1 cellular context compared by ENCODE assay signal in the genomic region with DNA sequence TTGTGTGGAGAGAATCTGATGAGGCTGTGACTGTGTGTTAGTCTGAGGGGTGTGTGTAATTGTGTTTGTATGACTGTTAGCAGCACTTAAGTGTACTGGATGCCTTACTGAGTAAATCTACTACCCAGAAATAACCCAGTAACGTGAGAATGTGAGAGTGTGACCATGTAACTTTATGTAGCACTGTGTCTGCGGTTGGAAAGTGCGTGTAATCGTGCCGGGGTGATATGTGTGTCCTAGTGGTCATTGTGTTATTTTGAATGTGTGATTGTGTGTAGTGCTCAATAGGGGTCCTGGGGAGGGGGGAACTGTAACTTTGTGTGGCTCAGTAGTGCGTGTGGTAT.
TF ChIP-seq lines count a peak whose summit lies in the region.

No MANE protein-coding gene starts in this region.

TF ChIP-seq in HEK293, 187 proteins besides CTCF, POLR2A, EP300 and RAD21 (continued from another document):
- TF ChIP-seq, protein P1, sequence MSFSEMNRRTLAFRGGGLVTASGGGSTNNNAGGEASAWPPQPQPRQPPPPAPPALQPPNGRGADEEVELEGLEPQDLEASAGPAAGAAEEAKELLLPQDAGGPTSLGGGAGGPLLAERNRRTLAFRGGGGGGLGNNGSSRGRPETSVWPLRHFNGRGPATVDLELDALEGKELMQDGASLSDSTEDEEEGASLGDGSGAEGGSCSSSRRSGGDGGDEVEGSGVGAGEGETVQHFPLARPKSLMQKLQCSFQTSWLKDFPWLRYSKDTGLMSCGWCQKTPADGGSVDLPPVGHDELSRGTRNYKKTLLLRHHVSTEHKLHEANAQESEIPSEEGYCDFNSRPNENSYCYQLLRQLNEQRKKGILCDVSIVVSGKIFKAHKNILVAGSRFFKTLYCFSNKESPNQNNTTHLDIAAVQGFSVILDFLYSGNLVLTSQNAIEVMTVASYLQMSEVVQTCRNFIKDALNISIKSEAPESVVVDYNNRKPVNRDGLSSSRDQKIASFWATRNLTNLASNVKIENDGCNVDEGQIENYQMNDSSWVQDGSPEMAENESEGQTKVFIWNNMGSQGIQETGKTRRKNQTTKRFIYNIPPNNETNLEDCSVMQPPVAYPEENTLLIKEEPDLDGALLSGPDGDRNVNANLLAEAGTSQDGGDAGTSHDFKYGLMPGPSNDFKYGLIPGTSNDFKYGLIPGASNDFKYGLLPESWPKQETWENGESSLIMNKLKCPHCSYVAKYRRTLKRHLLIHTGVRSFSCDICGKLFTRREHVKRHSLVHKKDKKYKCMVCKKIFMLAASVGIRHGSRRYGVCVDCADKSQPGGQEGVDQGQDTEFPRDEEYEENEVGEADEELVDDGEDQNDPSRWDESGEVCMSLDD (tag by site-specific recombination; IDR thresholded peaks at IDR 0.05), result peak; percentile 11; the same call in 1 of the 2 replicates
- TF ChIP-seq REPIN1 (tag by site-specific recombination; IDR thresholded peaks at IDR 0.05; ENCODE audit: low read depth) (no peak), ZBTB7A (tag by site-specific recombination; IDR thresholded peaks at IDR 0.05; ENCODE audit: low read depth) (no peak), ZBTB17 (tag by site-specific recombination; IDR thresholded peaks at IDR 0.05) (no peak), ZNF169 (tag by site-specific recombination; IDR thresholded peaks at IDR 0.05) (no peak), MYNN (tag by site-specific recombination; IDR thresholded peaks at IDR 0.05; ENCODE audit: borderline replicate concordance) (no peak), ZNF121 (tag by site-specific recombination; IDR thresholded peaks at IDR 0.05) (no peak), ZNF561 (tag by site-specific recombination; IDR thresholded peaks at IDR 0.05; ENCODE audit: borderline replicate concordance) (no peak), ZNF624 (tag by site-specific recombination; IDR thresholded peaks at IDR 0.05) (no peak), GLIS2 (tag by site-specific recombination; IDR thresholded peaks at IDR 0.05) (no peak), ZNF654 (tag by site-specific recombination; IDR thresholded peaks at IDR 0.05; ENCODE audit: low read depth) (no peak), EGR2 (tag by site-specific recombination; IDR thresholded peaks at IDR 0.05; ENCODE audit: low read depth) (no peak), ZBTB48 (tag by site-specific recombination; IDR thresholded peaks at IDR 0.05) (0 out of 2 replicates have a peak, but pooled peaks have one; percentile 3), ZNF501 (tag by site-specific recombination; IDR thresholded peaks at IDR 0.05) (no peak), ZNF670 (tag by site-specific recombination; IDR thresholded peaks at IDR 0.05; ENCODE audit: low read depth) (peak; percentile 2; the same call in 1 of the 2 replicates), ZBTB21 (tag by site-specific recombination; IDR thresholded peaks at IDR 0.05) (no peak), ZNF677 (tag by site-specific recombination; IDR thresholded peaks at IDR 0.05) (no peak), ZNF239 (tag by site-specific recombination; IDR thresholded peaks at IDR 0.05) (no peak)
- TF ChIP-seq, protein P2, sequence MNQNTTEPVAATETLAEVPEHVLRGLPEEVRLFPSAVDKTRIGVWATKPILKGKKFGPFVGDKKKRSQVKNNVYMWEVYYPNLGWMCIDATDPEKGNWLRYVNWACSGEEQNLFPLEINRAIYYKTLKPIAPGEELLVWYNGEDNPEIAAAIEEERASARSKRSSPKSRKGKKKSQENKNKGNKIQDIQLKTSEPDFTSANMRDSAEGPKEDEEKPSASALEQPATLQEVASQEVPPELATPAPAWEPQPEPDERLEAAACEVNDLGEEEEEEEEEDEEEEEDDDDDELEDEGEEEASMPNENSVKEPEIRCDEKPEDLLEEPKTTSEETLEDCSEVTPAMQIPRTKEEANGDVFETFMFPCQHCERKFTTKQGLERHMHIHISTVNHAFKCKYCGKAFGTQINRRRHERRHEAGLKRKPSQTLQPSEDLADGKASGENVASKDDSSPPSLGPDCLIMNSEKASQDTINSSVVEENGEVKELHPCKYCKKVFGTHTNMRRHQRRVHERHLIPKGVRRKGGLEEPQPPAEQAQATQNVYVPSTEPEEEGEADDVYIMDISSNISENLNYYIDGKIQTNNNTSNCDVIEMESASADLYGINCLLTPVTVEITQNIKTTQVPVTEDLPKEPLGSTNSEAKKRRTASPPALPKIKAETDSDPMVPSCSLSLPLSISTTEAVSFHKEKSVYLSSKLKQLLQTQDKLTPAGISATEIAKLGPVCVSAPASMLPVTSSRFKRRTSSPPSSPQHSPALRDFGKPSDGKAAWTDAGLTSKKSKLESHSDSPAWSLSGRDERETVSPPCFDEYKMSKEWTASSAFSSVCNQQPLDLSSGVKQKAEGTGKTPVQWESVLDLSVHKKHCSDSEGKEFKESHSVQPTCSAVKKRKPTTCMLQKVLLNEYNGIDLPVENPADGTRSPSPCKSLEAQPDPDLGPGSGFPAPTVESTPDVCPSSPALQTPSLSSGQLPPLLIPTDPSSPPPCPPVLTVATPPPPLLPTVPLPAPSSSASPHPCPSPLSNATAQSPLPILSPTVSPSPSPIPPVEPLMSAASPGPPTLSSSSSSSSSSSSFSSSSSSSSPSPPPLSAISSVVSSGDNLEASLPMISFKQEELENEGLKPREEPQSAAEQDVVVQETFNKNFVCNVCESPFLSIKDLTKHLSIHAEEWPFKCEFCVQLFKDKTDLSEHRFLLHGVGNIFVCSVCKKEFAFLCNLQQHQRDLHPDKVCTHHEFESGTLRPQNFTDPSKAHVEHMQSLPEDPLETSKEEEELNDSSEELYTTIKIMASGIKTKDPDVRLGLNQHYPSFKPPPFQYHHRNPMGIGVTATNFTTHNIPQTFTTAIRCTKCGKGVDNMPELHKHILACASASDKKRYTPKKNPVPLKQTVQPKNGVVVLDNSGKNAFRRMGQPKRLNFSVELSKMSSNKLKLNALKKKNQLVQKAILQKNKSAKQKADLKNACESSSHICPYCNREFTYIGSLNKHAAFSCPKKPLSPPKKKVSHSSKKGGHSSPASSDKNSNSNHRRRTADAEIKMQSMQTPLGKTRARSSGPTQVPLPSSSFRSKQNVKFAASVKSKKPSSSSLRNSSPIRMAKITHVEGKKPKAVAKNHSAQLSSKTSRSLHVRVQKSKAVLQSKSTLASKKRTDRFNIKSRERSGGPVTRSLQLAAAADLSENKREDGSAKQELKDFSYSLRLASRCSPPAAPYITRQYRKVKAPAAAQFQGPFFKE (tag by site-specific recombination; IDR thresholded peaks at IDR 0.05; ENCODE audit: borderline replicate concordance), result no peak
- TF ChIP-seq, protein P3, sequence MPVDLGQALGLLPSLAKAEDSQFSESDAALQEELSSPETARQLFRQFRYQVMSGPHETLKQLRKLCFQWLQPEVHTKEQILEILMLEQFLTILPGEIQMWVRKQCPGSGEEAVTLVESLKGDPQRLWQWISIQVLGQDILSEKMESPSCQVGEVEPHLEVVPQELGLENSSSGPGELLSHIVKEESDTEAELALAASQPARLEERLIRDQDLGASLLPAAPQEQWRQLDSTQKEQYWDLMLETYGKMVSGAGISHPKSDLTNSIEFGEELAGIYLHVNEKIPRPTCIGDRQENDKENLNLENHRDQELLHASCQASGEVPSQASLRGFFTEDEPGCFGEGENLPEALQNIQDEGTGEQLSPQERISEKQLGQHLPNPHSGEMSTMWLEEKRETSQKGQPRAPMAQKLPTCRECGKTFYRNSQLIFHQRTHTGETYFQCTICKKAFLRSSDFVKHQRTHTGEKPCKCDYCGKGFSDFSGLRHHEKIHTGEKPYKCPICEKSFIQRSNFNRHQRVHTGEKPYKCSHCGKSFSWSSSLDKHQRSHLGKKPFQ (tag by site-specific recombination; IDR thresholded peaks at IDR 0.05), result 0 out of 2 replicates have a peak, but pooled peaks have one; percentile 4
- TF ChIP-seq, protein P4, sequence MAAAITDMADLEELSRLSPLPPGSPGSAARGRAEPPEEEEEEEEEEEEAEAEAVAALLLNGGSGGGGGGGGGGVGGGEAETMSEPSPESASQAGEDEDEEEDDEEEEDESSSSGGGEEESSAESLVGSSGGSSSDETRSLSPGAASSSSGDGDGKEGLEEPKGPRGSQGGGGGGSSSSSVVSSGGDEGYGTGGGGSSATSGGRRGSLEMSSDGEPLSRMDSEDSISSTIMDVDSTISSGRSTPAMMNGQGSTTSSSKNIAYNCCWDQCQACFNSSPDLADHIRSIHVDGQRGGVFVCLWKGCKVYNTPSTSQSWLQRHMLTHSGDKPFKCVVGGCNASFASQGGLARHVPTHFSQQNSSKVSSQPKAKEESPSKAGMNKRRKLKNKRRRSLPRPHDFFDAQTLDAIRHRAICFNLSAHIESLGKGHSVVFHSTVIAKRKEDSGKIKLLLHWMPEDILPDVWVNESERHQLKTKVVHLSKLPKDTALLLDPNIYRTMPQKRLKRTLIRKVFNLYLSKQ (tag by site-specific recombination; IDR thresholded peaks at IDR 0.05; ENCODE audit: borderline replicate concordance), result no peak
